ENCODE assay signal across 14 cellular contexts in genomic region chr3:66028457-66028856, GRCh38. TPM values are rescaled to one million over a fixed set of nuclear protein-coding genes. Genes with fewer than 3 reads are reported as not detected.
DNase-seq lines count a peak whose midpoint lies in the region; ATAC-seq and TF ChIP-seq lines count a peak whose summit lies in the region.
"Had no signal": no experiment of that assay in that cellular context is flagged by ENCODE, and none has a peak within 500 bp of the region (broad histone marks: within the 10 kb centered on the region; RNA-seq: fewer than 3 reads in every experiment).

No MANE protein-coding gene starts in this region.

- H4K20me1 ChIP-seq in H9 (ENCODE audit: control insufficient read depth, insufficient read depth, insufficient read length) = no peaks in the 10 kb centered on the region

- no peak overlapping the region for H4K8ac ChIP-seq in H9 (replicated peaks; ENCODE audit: insufficient read length, low read depth, low read length)
- no peak overlapping the region for H4K8ac ChIP-seq in mesenchymal stem cell (ENCODE audit: low read length)

- peaks cover 11% of the 10 kb centered on the region for H3K79me1 ChIP-seq in H9 (ENCODE audit: insufficient read depth, low read depth, low read length, poor library complexity, severe bottlenecking)
- H3K79me1 ChIP-seq in mesenchymal stem cell (replicated peaks; ENCODE audit: low read length, poor library complexity, severe bottlenecking) = peaks cover 31% of the 10 kb centered on the region

- ATAC-seq in WTC11 (no peak), GM18873 (IDR thresholded peaks at IDR 0.05; ENCODE audit: low FRiP score, unreplicated experiment) (no peak)
- ATAC-seq: A549 had no signal

- H2BK15ac ChIP-seq in H9 (ENCODE audit: low read depth, low read length) = no peak overlapping the region
- no peak overlapping the region for H2BK15ac ChIP-seq in mesenchymal stem cell (ENCODE audit: low read depth, poor library complexity, severe bottlenecking)

- H3K79me2 ChIP-seq in H9 (ENCODE audit: insufficient read depth, low read length) = peaks cover 24% of the 10 kb centered on the region; the same call in 1 of the 2 replicates

- no peak overlapping the region for H3K23ac ChIP-seq in H9 (ENCODE audit: insufficient read length, low read depth, low read length)
- no peak overlapping the region for H3K23ac ChIP-seq in mesenchymal stem cell (ENCODE audit: low read length in 2 of 2)

- H2BK120ac ChIP-seq in H9 (ENCODE audit: low read depth, low read length, poor library complexity, severe bottlenecking) = no peak overlapping the region
- no peak overlapping the region for H2BK120ac ChIP-seq in mesenchymal stem cell (ENCODE audit: low read depth, low read length)

- H3K18ac ChIP-seq in H9 (ENCODE audit: insufficient read length, low read depth, low read length) (no peak overlapping the region), mesenchymal stem cell (ENCODE audit: low read depth in 1 of 2, low read length in 2 of 2) (no peak overlapping the region)

- H3K36me3 Mint-ChIP-seq in H9 (ENCODE audit: insufficient read depth in 1 of 3, low read depth in 3 of 3) (no peaks in the 10 kb centered on the region; a peak in 1 of 7 replicates), WTC11 (no peaks in the 10 kb centered on the region), endodermal cell (ENCODE audit: low read depth) (no peaks in the 10 kb centered on the region)

- H3K14ac ChIP-seq in H9 (ENCODE audit: insufficient read depth, low read length) = no peak overlapping the region
- H3K14ac ChIP-seq in mesenchymal stem cell (ENCODE audit: low read length in 2 of 2) = no peak overlapping the region

- H3K27me3 Mint-ChIP-seq in H9 (ENCODE audit: low read depth) = no peaks in the 10 kb centered on the region
- H3K27me3 Mint-ChIP-seq in WTC11 (ENCODE audit: low read depth) = no peaks in the 10 kb centered on the region
- no peaks in the 10 kb centered on the region for H3K27me3 Mint-ChIP-seq in endodermal cell (ENCODE audit: insufficient read depth)

- H2AK5ac ChIP-seq in H9 (ENCODE audit: insufficient read length, low read length) = no peak overlapping the region
- peak overlapping the region; percentile 26 for H2AK5ac ChIP-seq in mesenchymal stem cell (ENCODE audit: low read length, severe bottlenecking)

- H3K4ac ChIP-seq in H9 (ENCODE audit: low read depth, low read length) (no peak overlapping the region), mesenchymal stem cell (ENCODE audit: low read depth in 1 of 2, low read length in 2 of 2) (no peak overlapping the region)

- no CpG with 5 or more reads among the region's 12 CpGs for WGBS in H9 (ENCODE audit: extremely low coverage, insufficient read length, low lambda C conversion rate)
- WGBS in endodermal cell (ENCODE audit: insufficient coverage in 1 of 2, insufficient read length in 1 of 2), 2 experiments = 84 to 85% methylated on average over 5 to 12 of the region's 12 CpGs
- WGBS in mesenchymal stem cell = 94% methylated on average over 12 of the region's 12 CpGs
- 82 to 89% (median 86%) methylated on average over 12 of the region's 12 CpGs for WGBS in adrenal gland, 4 donors

- 0 out of 2 replicates have a peak, but pooled peaks cover 2% of the 10 kb centered on the region for H3K4me1 ChIP-seq in H9 (ENCODE audit: insufficient read depth, low read length)
- no peaks in the 10 kb centered on the region for H3K4me1 ChIP-seq in endodermal cell (ENCODE audit: control insufficient read depth, insufficient read depth, low read length)
- H3K4me1 ChIP-seq in mesenchymal stem cell (ENCODE audit: control insufficient read depth, insufficient read depth, low read depth, low read length) = peaks cover 4% of the 10 kb centered on the region
- peaks cover 10 to 20% of the 10 kb centered on the region in 2 donors for H3K4me1 ChIP-seq in adrenal gland (replicated peaks in 1 of 2)
- H3K4me1 ChIP-seq: A549 had no signal

- H3K56ac ChIP-seq in H9 (ENCODE audit: insufficient read length, low read depth, low read length) = no peak overlapping the region

- no peaks in the 10 kb centered on the region for H3K9me3 Mint-ChIP-seq in H9
- no peaks in the 10 kb centered on the region for H3K9me3 Mint-ChIP-seq in WTC11
- no peaks in the 10 kb centered on the region for H3K9me3 Mint-ChIP-seq in endodermal cell

- H3K9me3 ChIP-seq in H9 (ENCODE audit: control insufficient read depth, low read depth, low read length) (no peaks in the 10 kb centered on the region), endodermal cell (ENCODE audit: control insufficient read depth, low read length) (no peaks in the 10 kb centered on the region), mesenchymal stem cell (ENCODE audit: control insufficient read depth, low read length) (no peaks in the 10 kb centered on the region), adrenal gland (replicated peaks in 1 of 3) (no peaks in the 10 kb centered on the region)
- H3K9me3 ChIP-seq: A549, Caco-2 had no signal

- no peak overlapping the region for H2BK5ac ChIP-seq in H9 (ENCODE audit: insufficient read length, low read length)
- no peak overlapping the region for H2BK5ac ChIP-seq in mesenchymal stem cell (ENCODE audit: low read depth, low read length, poor library complexity, severe bottlenecking)

- H3K27ac Mint-ChIP-seq in H9 (peak overlapping the region; percentile 26 to 51 (median 40); a peak in 5 of 7 replicates), WTC11 (peak overlapping the region; percentile 51; the same call in 1 of the 2 replicates), endodermal cell (no peak overlapping the region)
- H3K27ac Mint-ChIP-seq: CD8-positive, alpha-beta memory T cell had no signal

- H3K4me3 ChIP-seq in endodermal cell (ENCODE audit: low read length) (no peak overlapping the region), mesenchymal stem cell (ENCODE audit: insufficient read depth in 1 of 2, low read depth in 1 of 2, low read length in 2 of 2) (no peak overlapping the region), adrenal gland (no peak overlapping the region)
- H3K4me3 ChIP-seq: A549 had no signal

- no peak overlapping the region for H4K5ac ChIP-seq in H9 (ENCODE audit: insufficient read length, low read depth, low read length)

- POLR2A ChIA-PET in WTC11 (lab: Charles Lee) = no interaction called here

- H3K23me2 ChIP-seq in H9 (ENCODE audit: insufficient read length, low read depth, low read length, poor library complexity, severe bottlenecking) = no peaks in the 10 kb centered on the region

- H3K4me3 Mint-ChIP-seq in H9 (no peak overlapping the region), WTC11 (no peak overlapping the region), endodermal cell (no peak overlapping the region)
- H3K4me3 Mint-ChIP-seq: CD8-positive, alpha-beta memory T cell had no signal

- TF ChIP-seq CTCF in H9 (conservative IDR thresholded peaks at IDR 0.05) (no peak), WTC11 (IDR thresholded peaks at IDR 0.05) (no peak), endodermal cell (conservative IDR thresholded peaks at IDR 0.05) (no peak), adrenal gland (IDR thresholded peaks at IDR 0.05) (no peak)

- CTCF ChIA-PET in WTC11 (lab: Charles Lee) = no interaction called here

- H3K4me2 ChIP-seq in H9 (ENCODE audit: insufficient read depth, insufficient read length, low read length) = no peak overlapping the region
- no peak overlapping the region for H3K4me2 ChIP-seq in mesenchymal stem cell (ENCODE audit: low read length, poor library complexity, severe bottlenecking)
- H3K4me2 ChIP-seq: A549 had no signal

- no peaks in the 10 kb centered on the region for H3K27me3 ChIP-seq in H9 (ENCODE audit: insufficient read depth, low read length)
- H3K27me3 ChIP-seq in endodermal cell (ENCODE audit: control insufficient read depth, insufficient read depth, low read length, poor library complexity, severe bottlenecking) = no peaks in the 10 kb centered on the region
- no peaks in the 10 kb centered on the region for H3K27me3 ChIP-seq in mesenchymal stem cell (ENCODE audit: control insufficient read depth in 1 of 2, insufficient read depth in 1 of 2, low read length in 2 of 2)
- H3K27me3 ChIP-seq in adrenal gland = no peaks in the 10 kb centered on the region

- TF ChIP-seq POLR2A in adrenal gland (IDR thresholded peaks at IDR 0.05) = no peak

- no peak for DNase-seq in H9
- DNase-seq in WTC11 (ENCODE audit: low spot score) = no peak
- DNase-seq in endodermal cell = peak; percentile 14
- no peak for DNase-seq in mesenchymal stem cell
- DNase-seq in stimulated activated naive CD4-positive, alpha-beta T cell treated with Interleukin-2 at 50 U/mL for 16 hours (lab: John Stamatoyannopoulos, UW) = no peak
- DNase-seq in adrenal gland = no peak
- DNase-seq in SK-N-DZ (ENCODE audit: low spot score) = no peak
- DNase-seq: Caco-2; CD8-positive, alpha-beta memory T cell; DND-41; GDM1; IMR-90 had no signal

- no peak overlapping the region for H3K9ac ChIP-seq in H9 (ENCODE audit: extremely low read depth, insufficient read length, low read length)
- no peak overlapping the region for H3K9ac ChIP-seq in endodermal cell (ENCODE audit: extremely low read depth, low read length, poor library complexity, severe bottlenecking)
- H3K9ac ChIP-seq in mesenchymal stem cell (ENCODE audit: low read length) = no peak overlapping the region

- H2BK12ac ChIP-seq in H9 (ENCODE audit: insufficient read length, low read depth, low read length) = no peak overlapping the region
- no peak overlapping the region for H2BK12ac ChIP-seq in mesenchymal stem cell (ENCODE audit: low read length in 2 of 2)

- no peak overlapping the region for H4K91ac ChIP-seq in H9 (ENCODE audit: insufficient read length, low read depth, low read length)
- H4K91ac ChIP-seq in mesenchymal stem cell (ENCODE audit: low read length) = no peak overlapping the region

- intact Hi-C loops in adrenal gland (cut with DNase I) = no loop called here

- H3K27ac ChIP-seq in H9 (ENCODE audit: insufficient read length, low read depth, low read length) (no peak overlapping the region), endodermal cell (ENCODE audit: low read depth, low read length) (no peak overlapping the region), mesenchymal stem cell (ENCODE audit: low read length, poor library complexity, severe bottlenecking) (no peak overlapping the region), adrenal gland (no peak overlapping the region)
- H3K27ac ChIP-seq: A549 had no signal

- peaks cover 25 to 35% of the 10 kb centered on the region in 2 experiments for H3K4me1 Mint-ChIP-seq in H9
- H3K4me1 Mint-ChIP-seq in WTC11 = peaks cover 47% of the 10 kb centered on the region
- peaks cover 5% of the 10 kb centered on the region for H3K4me1 Mint-ChIP-seq in endodermal cell
- H3K4me1 Mint-ChIP-seq: CD8-positive, alpha-beta memory T cell had no signal

- H3K36me3 ChIP-seq in endodermal cell (ENCODE audit: control insufficient read depth, insufficient read depth, low read length) (no peaks in the 10 kb centered on the region), mesenchymal stem cell (ENCODE audit: control insufficient read depth in 1 of 2, insufficient read depth in 2 of 2, low read depth in 1 of 2, low read length in 2 of 2) (no peaks in the 10 kb centered on the region), adrenal gland (replicated peaks in 1 of 2) (no peaks in the 10 kb centered on the region)

- H3T11ph ChIP-seq in H9 (ENCODE audit: low read length) = no peak overlapping the region

- no peak overlapping the region for H2BK20ac ChIP-seq in H9 (ENCODE audit: low read depth, low read length, poor library complexity, severe bottlenecking)

- H2AFZ ChIP-seq in H9 (ENCODE audit: low read length) (no peak overlapping the region), mesenchymal stem cell (ENCODE audit: low read depth, low read length) (no peak overlapping the region)

RNA-seq across cellular contexts. Expression of gene MAGI1, which starts 10.3 kb away (rescaled TPM):
- total RNA-seq in H9 (2021) = 57.8 and 65.7 TPM in 2 replicates
- 53.0 to 58.2 TPM (median 54.1 TPM) in 3 replicates for total RNA-seq in WTC11 (2021)
- 10 to 100 TPM; 38.6 to 45.1 TPM for total RNA-seq in endodermal cell
- polyA plus RNA-seq in endodermal cell (2013, experiment 1 of 2) = 33.5 TPM
- 28.6 TPM for polyA plus RNA-seq in endodermal cell (2013, experiment 2 of 2)
- 5.9 TPM for polyA plus RNA-seq in mesenchymal stem cell (2013, experiment 1 of 2)
- 5.6 TPM for polyA plus RNA-seq in mesenchymal stem cell (2013, experiment 2 of 2)
- 10 to 100 TPM in 7 of 8 donors, 1 to 10 TPM in 1; 9.5 to 31.6 (median 20.9) TPM for total RNA-seq in adrenal gland
- 10 to 100 TPM in 1 of 3 donors, 1 to 10 TPM in 2; 4.8 to 13.7 (median 7.9) TPM for polyA plus RNA-seq in adrenal gland
- 12.3 and 16.8 TPM in 2 replicates for polyA plus RNA-seq in SK-N-DZ (2014; cell fraction: cytosol; rRNA removed)
- polyA plus RNA-seq in SK-N-DZ (2014; cell fraction: nucleus; rRNA removed) = 14.7 and 18.7 TPM in 2 replicates
- polyA plus RNA-seq: CD8-positive, alpha-beta memory T cell had no signal
